In the genomic region with DNA sequence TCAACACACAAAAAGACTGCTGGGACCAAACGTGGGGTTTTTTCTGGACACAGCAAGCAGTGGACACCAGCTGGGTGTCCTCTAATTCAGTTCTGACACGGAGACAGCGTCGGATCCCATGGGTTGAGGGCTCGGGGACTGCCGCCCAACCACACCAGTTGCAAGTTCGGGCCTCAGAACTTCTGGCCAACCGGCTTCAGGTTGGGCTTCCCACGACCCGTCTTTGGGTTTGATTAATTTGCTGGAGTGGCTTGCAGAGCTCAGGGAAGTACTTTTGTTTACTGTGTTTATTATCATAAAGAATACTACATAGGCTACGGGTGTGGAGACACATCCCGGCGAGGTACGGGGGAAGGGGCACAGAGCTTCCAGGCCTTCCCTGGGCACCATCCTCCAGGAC, we compare ENCODE assay signal across 24 cellular contexts.
DNase-seq lines count a peak whose midpoint lies in the region; ATAC-seq and TF ChIP-seq lines count a peak whose summit lies in the region.
"Had no signal": no experiment of that assay in that cellular context is flagged by ENCODE, and none has a peak within 500 bp of the region (broad histone marks: within the 10 kb centered on the region; RNA-seq: fewer than 3 reads in every experiment).

No MANE protein-coding gene starts in this region.

- H3K27ac Mint-ChIP-seq in memory B cell, result peak overlapping the region; percentile 100

- H3K36me3 Mint-ChIP-seq in memory B cell, result peaks cover 12% of the 10 kb centered on the region

- intact Hi-C loops in left ventricle myocardium inferior (cut with micrococcal nuclease), result no loop called here
- intact Hi-C loops in cardiac septum (cut with DNase I), result no loop called here
- intact Hi-C loops in posterior vena cava (cut with DNase I), result no loop called here

- peaks cover 16% of the 10 kb centered on the region for H3K4me1 Mint-ChIP-seq in memory B cell

- H3K36me3 ChIP-seq in left ventricle myocardium inferior, result peaks cover 48% of the 10 kb centered on the region

- DNase-seq in left ventricle myocardium inferior (peak; percentile 5), cardiac septum (ENCODE audit: low spot score) (no peak), memory B cell (ENCODE audit: low spot score in 2 of 2) (no peak), posterior vena cava (ENCODE audit: low spot score) (peak; percentile 28), dermis blood vessel endothelial cell (no peak)
- DNase-seq in activated effector memory CD4-positive, alpha-beta T cell treated with Interleukin-2 at 50 U/mL for 16 hours, result no peak
- DNase-seq: ACHN, DMS53, GF-D8, H7, KG1, NCI-H1092, NCI-H1436 treated with DMSO at 0.1 percent for 48 hours, NCI-H1930, NCI-H2227 treated with DMSO at 0.1 percent for 48 hours, NCI-H510A treated with DMSO at 0.1 percent for 48 hours, NCI-H748 treated with DMSO at 0.1 percent for 48 hours, PC-9, RPMI8226, SHP77 had no signal

- no peaks in the 10 kb centered on the region for H3K27me3 ChIP-seq in left ventricle myocardium inferior (ENCODE audit: low read depth)

- TF ChIP-seq CTCF in left ventricle myocardium inferior (IDR thresholded peaks at IDR 0.05; ENCODE audit: borderline replicate concordance), result no peak

- no peak overlapping the region for H3K4me3 ChIP-seq in left ventricle myocardium inferior
- H3K4me3 ChIP-seq: PC-9 had no signal

- no peak for ATAC-seq in memory B cell (ENCODE audit: low read depth)
- no peak for ATAC-seq in HG02852 (IDR thresholded peaks at IDR 0.05; ENCODE audit: unreplicated experiment)
- ATAC-seq in GM21717 (IDR thresholded peaks at IDR 0.05; ENCODE audit: unreplicated experiment), result no peak

- no peaks in the 10 kb centered on the region for H3K27me3 Mint-ChIP-seq in memory B cell

- no peaks in the 10 kb centered on the region for H3K9me3 ChIP-seq in left ventricle myocardium inferior (replicated peaks)

- H3K4me3 Mint-ChIP-seq in memory B cell, result no peak overlapping the region
- H3K4me3 Mint-ChIP-seq: CD14-positive monocyte had no signal

- H3K4me1 ChIP-seq in left ventricle myocardium inferior, result no peaks in the 10 kb centered on the region

- H3K9me3 Mint-ChIP-seq in memory B cell, result no peaks in the 10 kb centered on the region

- no peak overlapping the region for H3K27ac ChIP-seq in left ventricle myocardium inferior (replicated peaks)
- H3K27ac ChIP-seq: 22Rv1, PC-9 had no signal

Comparison
In these comparisons a context has a peak if more than half of its experiments do, and no peak if none do; other contexts are left out.
1. DNase-seq: peak in left ventricle myocardium inferior (single experiment) and posterior vena cava (single experiment); none in cardiac septum (single experiment), memory B cell (0 of 2), dermis blood vessel endothelial cell (single experiment) and activated effector memory CD4-positive, alpha-beta T cell treated with Interleukin-2 at 50 U/mL for 16 hours (single experiment).